18 cellular contexts compared by ENCODE assay signal in genomic region chr3:152459572-152459971, GRCh38.
"Had no signal": no experiment of that assay in that cellular context is flagged by ENCODE, and none has a peak within 500 bp of the region (broad histone marks: within the 10 kb centered on the region; RNA-seq: fewer than 3 reads in every experiment).

No MANE protein-coding gene starts in this region.

- ATAC-seq: gastrocnemius medialis, left lobe of liver, mucosa of descending colon had no signal

- H3K79me2 ChIP-seq: parathyroid adenoma had no signal

- H3K4me1 ChIP-seq: parathyroid adenoma had no signal

- H3K9ac ChIP-seq: parathyroid adenoma, SK-N-SH had no signal

- H2AFZ ChIP-seq: parathyroid adenoma had no signal

- H3K4me3 ChIP-seq: cardiac muscle cell, gastrocnemius medialis, mucosa of descending colon, stomach had no signal

- FAIRE-seq: TTC549, urothelium cell line had no signal

- H3K9me3 Mint-ChIP-seq: T-helper 1 cell treated with Interleukin-12 subunit alpha and Interleukin-12 subunit beta and Interleukin-4 antibody, amounts not matched to agents 30 μg/mL and 1 μg/mL, for 36 hours had no signal

- DNase-seq: activated CD4-positive, alpha-beta T cell treated with anti-CD3 and anti-CD28 coated beads, Interleukin-2, amount 50 U/mL, for 4 hours; activated CD8-positive, alpha-beta memory T cell treated with anti-CD3 and anti-CD28 coated beads, Interleukin-2, amount 50 U/mL, for 4 hours; cortex of kidney; effector CD8-positive, alpha-beta T cell; gastrocnemius medialis; islet precursor cell; mammary epithelial cell; mucosa of descending colon; SK-N-SH; stimulated activated CD4-positive, alpha-beta T cell treated with anti-CD3 and anti-CD28 coated beads, Interleukin-4, amount 100 ng/mL, for 1 hour; stimulated activated CD8-positive, alpha-beta memory T cell treated with anti-CD3 and anti-CD28 coated beads, Interleukin-4, amount 100 ng/mL, for 48 hours; stomach had no signal

- H3K27me3 ChIP-seq: cardiac muscle cell, gastrocnemius medialis, stomach had no signal

- H3K4me2 ChIP-seq: SK-N-SH had no signal

- H3K9me3 ChIP-seq: gastrocnemius medialis, mucosa of descending colon, SK-N-SH, stomach had no signal

- H3K4me3 Mint-ChIP-seq: T-helper 1 cell treated with Interleukin-12 subunit alpha and Interleukin-12 subunit beta and Interleukin-4 antibody, amounts not matched to agents 30 μg/mL and 1 μg/mL, for 36 hours had no signal

- H3K27ac ChIP-seq: cardiac muscle cell, parathyroid adenoma, stomach had no signal
